In the genomic region with DNA sequence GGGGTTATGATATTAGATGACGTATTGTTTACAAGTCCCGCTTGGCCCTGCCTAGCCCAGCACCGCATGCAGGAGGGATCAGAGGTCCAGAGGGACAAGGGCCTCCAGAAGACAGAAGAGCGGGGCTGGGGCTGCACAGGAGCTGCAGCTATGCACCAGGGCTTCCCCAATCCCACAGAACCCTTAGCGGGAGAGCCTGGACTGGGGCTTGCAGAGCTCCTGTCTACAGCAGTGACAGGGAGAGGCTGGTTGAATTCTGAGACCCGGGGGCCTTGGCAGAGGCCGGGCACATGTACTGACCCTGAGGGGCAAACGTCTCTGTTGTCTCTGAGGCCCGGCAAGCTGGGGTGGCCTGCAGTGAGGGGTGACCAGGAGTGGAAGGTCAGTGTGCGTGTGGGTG, we compare ENCODE assay signal across 18 cellular contexts. TPM values are rescaled to one million over a fixed set of nuclear protein-coding genes. Genes with fewer than 3 reads are reported as not detected.
DNase-seq lines count a peak whose midpoint lies in the region; ATAC-seq and TF ChIP-seq lines count a peak whose summit lies in the region.
"Had no signal": no experiment of that assay in that cellular context is flagged by ENCODE, and none has a peak within 500 bp of the region (broad histone marks: within the 10 kb centered on the region; RNA-seq: fewer than 3 reads in every experiment).

No MANE protein-coding gene starts in this region.

- H2AFZ ChIP-seq in IMR-90 (replicated peaks; ENCODE audit: low read length, poor library complexity) = no peak overlapping the region

- no peak overlapping the region for H3K4me3 Mint-ChIP-seq in effector memory CD8-positive, alpha-beta T cell

- TF ChIP-seq RAD21 in IMR-90 (IDR thresholded peaks at IDR 0.05; ENCODE audit: low read length) = no peak

- H3K4me3 ChIP-seq in BLaER1 (peak overlapping the region; percentile 60), IMR-90 (ENCODE audit: insufficient read depth, low read depth, low read length) (no peak overlapping the region), skin epidermis (no peak overlapping the region)
- H3K4me3 ChIP-seq: SK-N-MC had no signal

- no peak overlapping the region for H4K91ac ChIP-seq in IMR-90 (ENCODE audit: insufficient read depth, low read depth, low read length)

- H3K18ac ChIP-seq in IMR-90 (ENCODE audit: low read depth, low read length) = no peak overlapping the region

- H2BK15ac ChIP-seq in IMR-90 (ENCODE audit: low read depth, low read length) = no peak overlapping the region

- CTCF ChIA-PET in IMR-90 (lab: Yijun Ruan, JAX) = no interaction called here

- peaks cover 17% of the 10 kb centered on the region for H3K36me3 Mint-ChIP-seq in effector memory CD8-positive, alpha-beta T cell (ENCODE audit: insufficient read depth)

- H4K5ac ChIP-seq in IMR-90 (ENCODE audit: low read depth, low read length) = no peak overlapping the region

- H3K9ac ChIP-seq in BLaER1 (peak overlapping the region; percentile 72), IMR-90 (ENCODE audit: low read depth, low read length) (no peak overlapping the region)

- H3K27me3 Mint-ChIP-seq in effector memory CD8-positive, alpha-beta T cell = no peaks in the 10 kb centered on the region

- peak overlapping the region; percentile 52 to 68 for H3K27ac Mint-ChIP-seq in effector memory CD8-positive, alpha-beta T cell

- TF ChIP-seq CTCF in IMR-90 (conservative IDR thresholded peaks at IDR 0.05; ENCODE audit: low read depth, low read length) = no peak

- H3K79me1 ChIP-seq in IMR-90 (ENCODE audit: low read depth in 1 of 2, low read length in 2 of 2) = peaks cover 12 to 63% of the 10 kb centered on the region in 2 experiments; a peak in 3 of 4 replicates

- dilution Hi-C loops in IMR-90 (cut with HindIII; ENCODE audit: low sequenced_read_pairs, unreplicated experiment) = no loop called here

- no peak overlapping the region for H3K4ac ChIP-seq in IMR-90 (ENCODE audit: low read depth, low read length)

- H4K20me1 ChIP-seq in BLaER1 (peaks cover 71% of the 10 kb centered on the region), IMR-90 (ENCODE audit: insufficient read depth, low read length) (peaks cover 62% of the 10 kb centered on the region)

- H3K4me2 ChIP-seq in BLaER1 (peak overlapping the region; percentile 96), IMR-90 (ENCODE audit: low read depth, low read length) (no peak overlapping the region)

- BruUV-seq in IMR-90 (replicated peaks; lab: Mats Ljungman, UMichigan) = no TSS peak

- no peak overlapping the region for H2AK9ac ChIP-seq in IMR-90 (replicated peaks; ENCODE audit: low read depth, low read length, poor library complexity)

- H3K9me1 ChIP-seq in IMR-90 (ENCODE audit: insufficient read depth, low read length) = no peaks in the 10 kb centered on the region

- peaks cover 10 to 46% of the 10 kb centered on the region in 2 donors for H3K4me1 Mint-ChIP-seq in effector memory CD8-positive, alpha-beta T cell (ENCODE audit: low read depth in 2 of 2)

- peak overlapping the region; percentile 92 for H3K27ac ChIP-seq in BLaER1
- no peak overlapping the region for H3K27ac ChIP-seq in IMR-90 (ENCODE audit: insufficient read depth, low read length)
- peak overlapping the region in 11 of 21 experiments; percentile 7 to 69 (median 48) for H3K27ac ChIP-seq in skin epidermis
- H3K27ac ChIP-seq: SK-N-MC had no signal

- H2BK5ac ChIP-seq in IMR-90 (ENCODE audit: low read depth, low read length, poor library complexity, severe bottlenecking) = no peak overlapping the region

- peaks cover 27% of the 10 kb centered on the region for H3K36me3 ChIP-seq in BLaER1
- H3K36me3 ChIP-seq in IMR-90 (ENCODE audit: control insufficient read depth, insufficient read depth, low read length) = peaks cover 4% of the 10 kb centered on the region; the same call in 1 of the 2 replicates

- in situ Hi-C loops in IMR-90 (cut with MboI; ENCODE audit: low sequenced_read_pairs) = no loop called here

- no peaks in the 10 kb centered on the region for H3K9me3 ChIP-seq in BLaER1
- H3K9me3 ChIP-seq in IMR-90 (ENCODE audit: control insufficient read depth, insufficient read depth, low read length) = no peaks in the 10 kb centered on the region

- no peak overlapping the region for H3K56ac ChIP-seq in IMR-90 (ENCODE audit: extremely low read depth, insufficient read depth, low read length)

- no peak overlapping the region for H4K8ac ChIP-seq in IMR-90 (ENCODE audit: low read depth in 2 of 2, low read length in 2 of 2)

- H3K27me3 ChIP-seq in BLaER1 = no peaks in the 10 kb centered on the region
- no peaks in the 10 kb centered on the region for H3K27me3 ChIP-seq in IMR-90 (ENCODE audit: control insufficient read depth, insufficient read depth, low read length)

- H3K23ac ChIP-seq in IMR-90 (ENCODE audit: low read depth, low read length) = no peak overlapping the region

- POLR2A ChIA-PET in IMR-90 (lab: Charles Lee; ENCODE audit: unreplicated experiment) = no interaction called here

- H2AK5ac ChIP-seq in IMR-90 (ENCODE audit: low read depth, low read length) = no peak overlapping the region

- no peak overlapping the region for H3K14ac ChIP-seq in IMR-90 (replicated peaks; ENCODE audit: low read depth, low read length)

- no peak overlapping the region for H2BK120ac ChIP-seq in IMR-90 (ENCODE audit: low read depth, low read length)

- H2BK20ac ChIP-seq in IMR-90 (ENCODE audit: low read depth, low read length) = no peak overlapping the region

- DNase-seq in IMR-90 = no peak
- no peak for DNase-seq in effector memory CD8-positive, alpha-beta T cell
- no peak for DNase-seq in stimulated activated naive CD4-positive, alpha-beta T cell (lab: John Stamatoyannopoulos, UW)
- no peak for DNase-seq in stimulated activated CD4-positive, alpha-beta T cell treated with anti-CD3 and anti-CD28 coated beads, Interleukin-15, amount 100 ng/mL, for 24 hours
- DNase-seq: Calu3, KG1, NCI-H1048, NCI-H146, NCI-H345, NCI-H526 treated with DMSO at 0.1 percent for 48 hours, PC-3 had no signal

- H3K4me1 ChIP-seq in BLaER1 = peaks cover 94% of the 10 kb centered on the region
- no peaks in the 10 kb centered on the region for H3K4me1 ChIP-seq in IMR-90 (ENCODE audit: control insufficient read depth, insufficient read depth, low read length)

- ATAC-seq in IMR-90 (ENCODE audit: low read depth) = no peak
- ATAC-seq in effector memory CD8-positive, alpha-beta T cell (replicated peaks) = no peak
- ATAC-seq in HG02884 (IDR thresholded peaks at IDR 0.05; ENCODE audit: unreplicated experiment) = no peak
- no peak for ATAC-seq in HG03442 (IDR thresholded peaks at IDR 0.05; ENCODE audit: unreplicated experiment)
- ATAC-seq: PC-3 had no signal

- no peaks in the 10 kb centered on the region for H3K9me3 Mint-ChIP-seq in effector memory CD8-positive, alpha-beta T cell

- peak; percentile 4; the same call in 1 of the 2 replicates for TF ChIP-seq POLR2A in IMR-90 (IDR thresholded peaks at IDR 0.05; ENCODE audit: low read depth, low read length)

- intact Hi-C loops in IMR-90 (cut with micrococcal nuclease) = no loop called here

- 90% methylated on average over 4 of the region's 10 CpGs; no CpG with 5 or more reads in 1 of the 2 experiments for WGBS in IMR-90 (ENCODE audit: extremely low coverage in 2 of 2, insufficient read length in 1 of 2), 2 experiments

TF ChIP-seq in IMR-90, 13 proteins besides CTCF, POLR2A, EP300 and RAD21:
- TF ChIP-seq MAZ (IDR thresholded peaks at IDR 0.05; ENCODE audit: borderline replicate concordance, low read depth, low read length) (no peak), CHD1 (IDR thresholded peaks at IDR 0.05; ENCODE audit: low read depth, low read length) (no peak), FOS (IDR thresholded peaks at IDR 0.05; ENCODE audit: low read depth, low read length) (no peak), BHLHE40 (IDR thresholded peaks at IDR 0.05; ENCODE audit: low read depth, low read length) (no peak), MXI1 (IDR thresholded peaks at IDR 0.05; ENCODE audit: borderline replicate concordance, low read depth, low read length) (no peak), NFE2L2 (IDR thresholded peaks at IDR 0.05; ENCODE audit: low read depth, low read length) (no peak), CEBPB (IDR thresholded peaks at IDR 0.05; ENCODE audit: low read depth, low read length) (no peak), RCOR1 (IDR thresholded peaks at IDR 0.05; ENCODE audit: insufficient replicate concordance, low read length) (no peak), SMC3 (IDR thresholded peaks at IDR 0.05; ENCODE audit: low read depth, low read length) (no peak), RFX5 (IDR thresholded peaks at IDR 0.05; ENCODE audit: low read depth, low read length) (no peak), MAFK (IDR thresholded peaks at IDR 0.05; ENCODE audit: low read depth, low read length) (no peak)
- TF ChIP-seq, protein P1, sequence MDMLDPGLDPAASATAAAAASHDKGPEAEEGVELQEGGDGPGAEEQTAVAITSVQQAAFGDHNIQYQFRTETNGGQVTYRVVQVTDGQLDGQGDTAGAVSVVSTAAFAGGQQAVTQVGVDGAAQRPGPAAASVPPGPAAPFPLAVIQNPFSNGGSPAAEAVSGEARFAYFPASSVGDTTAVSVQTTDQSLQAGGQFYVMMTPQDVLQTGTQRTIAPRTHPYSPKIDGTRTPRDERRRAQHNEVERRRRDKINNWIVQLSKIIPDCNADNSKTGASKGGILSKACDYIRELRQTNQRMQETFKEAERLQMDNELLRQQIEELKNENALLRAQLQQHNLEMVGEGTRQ (IDR thresholded peaks at IDR 0.05; ENCODE audit: low read depth, low read length) = no peak
- TF ChIP-seq, protein P2, sequence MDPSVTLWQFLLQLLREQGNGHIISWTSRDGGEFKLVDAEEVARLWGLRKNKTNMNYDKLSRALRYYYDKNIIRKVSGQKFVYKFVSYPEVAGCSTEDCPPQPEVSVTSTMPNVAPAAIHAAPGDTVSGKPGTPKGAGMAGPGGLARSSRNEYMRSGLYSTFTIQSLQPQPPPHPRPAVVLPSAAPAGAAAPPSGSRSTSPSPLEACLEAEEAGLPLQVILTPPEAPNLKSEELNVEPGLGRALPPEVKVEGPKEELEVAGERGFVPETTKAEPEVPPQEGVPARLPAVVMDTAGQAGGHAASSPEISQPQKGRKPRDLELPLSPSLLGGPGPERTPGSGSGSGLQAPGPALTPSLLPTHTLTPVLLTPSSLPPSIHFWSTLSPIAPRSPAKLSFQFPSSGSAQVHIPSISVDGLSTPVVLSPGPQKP (IDR thresholded peaks at IDR 0.05; ENCODE audit: borderline replicate concordance, low read depth, low read length) = no peak

RNA-seq across cellular contexts. Expression of gene KIAA0930, which starts 6.9 kb away (rescaled TPM):
- 21.7 and 25.3 TPM in 2 replicates for total RNA-seq in IMR-90 (2012; rRNA removed)
- 34.1 and 38.1 TPM in 2 replicates for polyA plus RNA-seq in IMR-90 (2012; rRNA removed)
- polyA plus RNA-seq in IMR-90 (2012; cell fraction: cytosol; rRNA removed) = 45.7 and 62.0 TPM in 2 replicates
- 134 and 167 TPM in 2 replicates for polyA plus RNA-seq in IMR-90 (2012; cell fraction: nucleus; rRNA removed; ENCODE audit: low replicate concordance)

RNA-seq across cellular contexts. Expression of gene UPK3A, which starts 50.9 kb away (rescaled TPM):
- total RNA-seq in IMR-90 (2012; rRNA removed) = not detected in 2 replicates
- polyA plus RNA-seq in IMR-90 (2012; rRNA removed) = not detected in 2 replicates
- not detected in 2 replicates for polyA plus RNA-seq in IMR-90 (2012; cell fraction: cytosol; rRNA removed)
- not detected in 2 replicates for polyA plus RNA-seq in IMR-90 (2012; cell fraction: nucleus; rRNA removed; ENCODE audit: low replicate concordance)
- total RNA-seq: A172, Calu3, M059J had no signal
